Comparison of ENCODE assay signal across 27 cellular contexts in genomic region chr2:118295592-118296390, GRCh38.
A peak's percentile ranks its signal among the peaks of the same experiment; 100 is the strongest.
DNase-seq lines count a peak whose midpoint lies in the region; ATAC-seq, FAIRE-seq and TF ChIP-seq lines count a peak whose summit lies in the region.
"Had no signal": no experiment of that assay in that cellular context is flagged by ENCODE, and none has a peak within 500 bp of the region (broad histone marks: within the 10 kb centered on the region; RNA-seq: fewer than 3 reads in every experiment).

No MANE protein-coding gene starts in this region.

- H3K23ac ChIP-seq in mesendoderm (ENCODE audit: low read length): no peak overlapping the region

- no peaks in the 10 kb centered on the region for H3K9me1 ChIP-seq in K562 (ENCODE audit: control insufficient read depth, insufficient read depth, low read length)

- peaks cover 1% of the 10 kb centered on the region for H3K4me1 Mint-ChIP-seq in WTC11
- H3K4me1 Mint-ChIP-seq: CD14-positive monocyte; CD4-positive, alpha-beta memory T cell; CD4-positive, CD25-positive, alpha-beta regulatory T cell; CD8-positive, alpha-beta memory T cell had no signal

- no peak overlapping the region for H3K27ac Mint-ChIP-seq in WTC11
- H3K27ac Mint-ChIP-seq: CD14-positive monocyte; CD4-positive, alpha-beta memory T cell; CD4-positive, CD25-positive, alpha-beta regulatory T cell; CD8-positive, alpha-beta memory T cell had no signal

- TF ChIP-seq POLR2A in K562 (conservative IDR thresholded peaks at IDR 0.05): no peak
- TF ChIP-seq POLR2A in esophagus muscularis mucosa (IDR thresholded peaks at IDR 0.05; ENCODE audit: low read depth): no peak

- H3K36me3 Mint-ChIP-seq in WTC11: peaks cover 7% of the 10 kb centered on the region
- H3K36me3 Mint-ChIP-seq: CD14-positive monocyte; CD4-positive, alpha-beta memory T cell; CD4-positive, CD25-positive, alpha-beta regulatory T cell; CD8-positive, alpha-beta memory T cell had no signal

- WGBS in K562 (ENCODE audit: insufficient coverage, low coverage, missing lambda C conversion rate): 1% methylated on average over 9 of the region's 9 CpGs
- WGBS in esophagus muscularis mucosa: 82% methylated on average over 9 of the region's 9 CpGs
- WGBS in mesendoderm (ENCODE audit: extremely low coverage, insufficient coverage, low lambda C conversion rate): no CpG with 5 or more reads among the region's 9 CpGs

- no peak overlapping the region for H3K18ac ChIP-seq in mesendoderm (ENCODE audit: low read length)

- BruUV-seq in K562 (replicated peaks; lab: Mats Ljungman, UMichigan): no TSS peak

- H2BK120ac ChIP-seq in mesendoderm (ENCODE audit: low read depth, low read length): no peak overlapping the region

- no peaks in the 10 kb centered on the region for H3K79me2 ChIP-seq in K562 (ENCODE audit: control insufficient read depth, insufficient read depth, low read length)
- no peaks in the 10 kb centered on the region for H3K79me2 ChIP-seq in mesendoderm (ENCODE audit: control insufficient read depth, insufficient read depth, low read length)

- TF ChIP-seq EP300 in K562 (IDR thresholded peaks at IDR 0.05; ENCODE audit: low read length): no peak
- no peak for TF ChIP-seq EP300 in esophagus muscularis mucosa (IDR thresholded peaks at IDR 0.05)

- no peak overlapping the region for H4K5ac ChIP-seq in mesendoderm (ENCODE audit: low read length)

- no peak overlapping the region for H2AK5ac ChIP-seq in mesendoderm (ENCODE audit: low read length)

- no peak overlapping the region for H2BK15ac ChIP-seq in mesendoderm (replicated peaks; ENCODE audit: low read depth)

- no peaks in the 10 kb centered on the region for H3K36me3 ChIP-seq in K562 (ENCODE audit: control insufficient read depth, insufficient read depth, low read length)
- no peaks in the 10 kb centered on the region for H3K36me3 ChIP-seq in esophagus muscularis mucosa
- no peaks in the 10 kb centered on the region for H3K36me3 ChIP-seq in mesendoderm (ENCODE audit: control insufficient read depth, insufficient read depth, low read length)
- H3K36me3 ChIP-seq: BE2C, BLaER1 had no signal

- intact Hi-C loops in K562 (cut with micrococcal nuclease): no loop called here
- intact Hi-C loops in esophagus muscularis mucosa (cut with DNase I): no loop called here

- H3K27me3 Mint-ChIP-seq in WTC11 (ENCODE audit: low read depth): no peaks in the 10 kb centered on the region

- no peak for TF ChIP-seq RAD21 in K562 (CRISPR knock-in tag; conservative IDR thresholded peaks at IDR 0.05 in 1 of 2, IDR thresholded peaks at IDR 0.05 in 1 of 2)

- TF ChIP-seq CTCF in WTC11 (IDR thresholded peaks at IDR 0.05): no peak
- TF ChIP-seq CTCF in K562 (IDR thresholded peaks at IDR 0.05 in 2 of 3, conservative IDR thresholded peaks at IDR 0.05 in 1 of 3; ENCODE audit: insufficient read depth in 2 of 3, low read depth in 1 of 3, low read length in 3 of 3): no peak
- no peak for TF ChIP-seq CTCF in esophagus muscularis mucosa (IDR thresholded peaks at IDR 0.05)

- POLR2A ChIA-PET in WTC11 (lab: Charles Lee) (no interaction called here), K562 (lab: Yijun Ruan, JAX) (no interaction called here)

- FAIRE-seq in K562 (lab: Jason Lieb, UNC): no peak
- FAIRE-seq: A204.1, GM12878, GM12892, GM18507 had no signal

- H3K79me1 ChIP-seq in mesendoderm (ENCODE audit: low read length): no peaks in the 10 kb centered on the region

- DNase-seq in WTC11 (ENCODE audit: low spot score) (no peak), K562 (ENCODE audit: extremely low read depth in 1 of 4, low spot score in 3 of 4) (no peak), esophagus muscularis mucosa (ENCODE audit: extremely low spot score) (peak; percentile 57), iPS-NIHi11 (ENCODE audit: low spot score) (no peak), glomerular visceral epithelial cell (ENCODE audit: extremely low spot score) (no peak), mesendoderm (no peak)
- DNase-seq: 8988T; ACHN; BE2C; C1 segment of cervical spinal cord; CD4-positive, alpha-beta memory T cell; CD4-positive, CD25-positive, alpha-beta regulatory T cell; CD8-positive, alpha-beta memory T cell; COR-L47; DMS 273 treated with DMSO at 0.1 percent for 48 hours; DMS153; DMS53; DMS79; DND-41; EL; GDM1 had no signal

- H3K27ac ChIP-seq in K562 (ENCODE audit: extremely low read depth, low read depth, low read length) (no peak overlapping the region), esophagus muscularis mucosa (replicated peaks in 1 of 4) (no peak overlapping the region), mesendoderm (ENCODE audit: low read depth, low read length) (no peak overlapping the region)
- H3K27ac ChIP-seq: BLaER1 had no signal

- H2BK5ac ChIP-seq in mesendoderm (ENCODE audit: low read length): no peak overlapping the region

- H3K9me3 Mint-ChIP-seq in WTC11: peaks cover 20% of the 10 kb centered on the region
- H3K9me3 Mint-ChIP-seq: CD8-positive, alpha-beta memory T cell had no signal

- in situ Hi-C loops in K562 (cut with MboI): no loop called here

- no peak overlapping the region for H3K4ac ChIP-seq in mesendoderm (ENCODE audit: low read depth, low read length)

- CTCF ChIA-PET in WTC11 (lab: Charles Lee): interaction anchor here (1.5 kb wide), 1 partner anchor 76 kb away, joined by 3 read pairs; no protein-coding TSS in a partner anchor
- CTCF ChIA-PET in K562 (lab: Yijun Ruan, JAX; ENCODE audit: low intra/inter-chr PET ratio): no interaction called here

- H3K9me3 ChIP-seq in K562 (replicated peaks; ENCODE audit: control insufficient read depth, insufficient read depth, low read depth, low read length): no peaks in the 10 kb centered on the region
- H3K9me3 ChIP-seq in esophagus muscularis mucosa: no peaks in the 10 kb centered on the region
- H3K9me3 ChIP-seq: BE2C had no signal

- ATAC-seq in WTC11 (no peak), K562 (no peak)
- ATAC-seq: GM12878 had no signal

- no peaks in the 10 kb centered on the region for H3K4me1 ChIP-seq in K562 (replicated peaks in 1 of 2; ENCODE audit: control insufficient read depth in 2 of 2, insufficient read depth in 2 of 2, low read length in 2 of 2)
- H3K4me1 ChIP-seq in esophagus muscularis mucosa: no peaks in the 10 kb centered on the region
- no peaks in the 10 kb centered on the region for H3K4me1 ChIP-seq in mesendoderm (ENCODE audit: control insufficient read depth, low read depth, low read length)
- H3K4me1 ChIP-seq: BE2C, BLaER1 had no signal

- H3K4me2 ChIP-seq in K562 (ENCODE audit: insufficient read depth, low read length): no peak overlapping the region
- no peak overlapping the region for H3K4me2 ChIP-seq in mesendoderm (ENCODE audit: low read length)
- H3K4me2 ChIP-seq: BLaER1 had no signal

- no peak overlapping the region for H2AFZ ChIP-seq in K562 (ENCODE audit: low read depth, low read length)

- H3K56ac ChIP-seq in mesendoderm (ENCODE audit: low read length): no peak overlapping the region

- H3K9ac ChIP-seq in K562 (ENCODE audit: insufficient read depth in 1 of 2, low read depth in 2 of 2, low read length in 2 of 2) (no peak overlapping the region), mesendoderm (ENCODE audit: low read length) (no peak overlapping the region)
- H3K9ac ChIP-seq: BLaER1 had no signal

- H4K8ac ChIP-seq in mesendoderm (ENCODE audit: low read depth, low read length): no peak overlapping the region

- no peaks in the 10 kb centered on the region for H4K20me1 ChIP-seq in K562 (replicated peaks; ENCODE audit: control insufficient read depth, insufficient read depth, low read length)
- H4K20me1 ChIP-seq: BLaER1 had no signal

- H3K4me3 Mint-ChIP-seq in WTC11: no peak overlapping the region
- H3K4me3 Mint-ChIP-seq: CD14-positive monocyte; CD4-positive, alpha-beta memory T cell; CD4-positive, CD25-positive, alpha-beta regulatory T cell; CD8-positive, alpha-beta memory T cell had no signal

- H3K4me3 ChIP-seq in K562 (no peak overlapping the region), esophagus muscularis mucosa (no peak overlapping the region), mesendoderm (ENCODE audit: low read length) (no peak overlapping the region)
- H3K4me3 ChIP-seq: BLaER1, GM12878 had no signal

- H3K27me3 ChIP-seq in K562 (ENCODE audit: control insufficient read depth in 2 of 2, insufficient read depth in 2 of 2, low read length in 2 of 2) (no peaks in the 10 kb centered on the region), esophagus muscularis mucosa (peaks cover 0 to 31% (median 0%) of the 10 kb centered on the region in 4 donors), mesendoderm (ENCODE audit: insufficient read depth, low read length, poor library complexity) (no peaks in the 10 kb centered on the region)
- H3K27me3 ChIP-seq: BE2C, BLaER1 had no signal

TF ChIP-seq in WTC11, 78 proteins besides CTCF, POLR2A, EP300 and RAD21 (continues in another document):
- no peak for TF ChIP-seq ZNF396 (CRISPR knock-in tag; IDR thresholded peaks at IDR 0.05; ENCODE audit: borderline replicate concordance)

TF ChIP-seq in K562, 482 proteins besides CTCF, POLR2A, EP300 and RAD21:
- TF ChIP-seq PHTF2 (CRISPR knock-in tag; IDR thresholded peaks at IDR 0.05): no peak
- peak; percentile 90 for TF ChIP-seq ZNF431 (CRISPR knock-in tag; IDR thresholded peaks at IDR 0.05)
